In the genomic region with DNA sequence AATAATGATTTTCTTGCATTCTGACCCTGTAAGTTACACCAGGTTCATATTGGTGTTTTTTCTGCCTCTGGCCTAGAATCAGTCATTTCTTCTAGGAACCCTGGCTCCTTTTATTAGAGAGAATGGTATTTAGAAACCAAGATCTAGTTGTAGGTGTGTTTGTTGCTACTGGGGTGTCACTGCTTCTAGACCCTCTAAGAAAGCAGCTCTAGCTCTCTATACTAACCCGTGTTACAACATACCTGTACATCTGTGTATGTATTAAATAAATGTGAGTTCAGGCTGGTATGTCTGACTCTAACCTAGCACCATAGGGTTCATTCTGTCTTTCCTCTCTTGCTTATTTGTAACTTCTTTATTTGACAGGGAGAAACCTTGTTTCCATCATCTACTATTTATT, we compare ENCODE assay signal across 1 cellular context.
TF ChIP-seq lines count a peak whose summit lies in the region.

No MANE protein-coding gene starts in this region.

TF ChIP-seq in K562, 482 proteins besides CTCF, POLR2A, EP300 and RAD21:
- TF ChIP-seq HMG20A (CRISPR knock-in tag; conservative IDR thresholded peaks at IDR 0.05) (no peak), POLR2AphosphoS2 (IDR thresholded peaks at IDR 0.05; ENCODE audit: low read length) (no peak), NFIC (IDR thresholded peaks at IDR 0.05) (no peak), RBFOX2 (IDR thresholded peaks at IDR 0.05; ENCODE audit: low read depth, low read length) (no peak), ZNF717 (CRISPR knock-in tag; IDR thresholded peaks at IDR 0.05) (no peak), HCFC1 (IDR thresholded peaks at IDR 0.05; ENCODE audit: low read depth, low read length) (no peak), MCM5 (IDR thresholded peaks at IDR 0.05; ENCODE audit: low read depth) (no peak)
- TF ChIP-seq, protein P1, sequence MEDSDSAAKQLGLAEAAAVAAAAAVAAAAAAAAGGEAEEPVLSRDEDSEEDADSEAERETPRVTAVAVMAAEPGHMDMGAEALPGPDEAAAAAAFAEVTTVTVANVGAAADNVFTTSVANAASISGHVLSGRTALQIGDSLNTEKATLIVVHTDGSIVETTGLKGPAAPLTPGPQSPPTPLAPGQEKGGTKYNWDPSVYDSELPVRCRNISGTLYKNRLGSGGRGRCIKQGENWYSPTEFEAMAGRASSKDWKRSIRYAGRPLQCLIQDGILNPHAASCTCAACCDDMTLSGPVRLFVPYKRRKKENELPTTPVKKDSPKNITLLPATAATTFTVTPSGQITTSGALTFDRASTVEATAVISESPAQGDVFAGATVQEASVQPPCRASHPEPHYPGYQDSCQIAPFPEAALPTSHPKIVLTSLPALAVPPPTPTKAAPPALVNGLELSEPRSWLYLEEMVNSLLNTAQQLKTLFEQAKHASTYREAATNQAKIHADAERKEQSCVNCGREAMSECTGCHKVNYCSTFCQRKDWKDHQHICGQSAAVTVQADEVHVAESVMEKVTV (CRISPR knock-in tag; IDR thresholded peaks at IDR 0.05) = no peak
- TF ChIP-seq, protein P2, sequence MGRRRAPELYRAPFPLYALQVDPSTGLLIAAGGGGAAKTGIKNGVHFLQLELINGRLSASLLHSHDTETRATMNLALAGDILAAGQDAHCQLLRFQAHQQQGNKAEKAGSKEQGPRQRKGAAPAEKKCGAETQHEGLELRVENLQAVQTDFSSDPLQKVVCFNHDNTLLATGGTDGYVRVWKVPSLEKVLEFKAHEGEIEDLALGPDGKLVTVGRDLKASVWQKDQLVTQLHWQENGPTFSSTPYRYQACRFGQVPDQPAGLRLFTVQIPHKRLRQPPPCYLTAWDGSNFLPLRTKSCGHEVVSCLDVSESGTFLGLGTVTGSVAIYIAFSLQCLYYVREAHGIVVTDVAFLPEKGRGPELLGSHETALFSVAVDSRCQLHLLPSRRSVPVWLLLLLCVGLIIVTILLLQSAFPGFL (CRISPR knock-in tag; IDR thresholded peaks at IDR 0.05) = no peak
